In the genomic region with DNA sequence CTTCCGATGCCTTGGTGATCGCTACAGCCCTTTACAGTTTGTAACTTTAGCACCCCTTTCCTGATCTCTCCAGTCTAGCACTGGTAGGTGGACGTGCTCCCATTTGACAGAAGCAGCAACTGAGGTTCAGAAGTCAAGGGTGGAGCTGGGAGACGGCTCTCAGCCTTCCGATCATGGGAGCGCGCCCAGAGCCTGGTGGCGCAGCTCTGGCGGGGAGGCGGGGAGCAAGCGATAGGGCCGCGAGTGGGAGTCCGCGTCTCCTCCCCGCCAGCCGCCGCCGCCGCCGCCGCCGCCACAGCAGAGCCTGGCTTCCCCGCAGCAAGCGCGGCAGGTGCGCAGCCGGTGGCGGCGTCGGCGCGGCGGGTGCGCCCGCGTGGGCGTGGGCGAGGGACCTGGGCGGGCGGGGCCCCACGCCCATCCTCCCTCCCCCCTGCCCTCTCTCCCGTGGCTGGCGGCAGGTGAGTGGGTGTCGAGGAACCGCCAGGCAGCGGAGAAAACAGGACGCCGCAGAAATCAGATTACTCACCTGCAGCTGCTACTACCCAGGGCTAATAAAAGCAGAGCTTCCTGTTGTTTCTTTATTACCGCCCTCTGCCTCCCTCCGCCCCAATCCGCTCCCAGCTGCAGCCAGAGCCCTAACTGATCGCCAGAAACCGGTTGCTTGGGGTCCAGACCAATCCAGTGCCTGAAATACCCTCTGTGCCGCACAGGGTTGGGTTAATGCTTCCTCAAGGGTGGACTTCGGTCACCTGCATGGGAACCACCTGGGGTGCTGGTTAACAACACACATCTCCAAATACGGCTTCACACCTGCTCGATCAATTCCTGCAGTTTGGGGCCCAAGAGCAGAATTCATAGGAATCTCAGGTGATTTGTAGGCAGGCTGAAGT, we compare ENCODE assay signal across 8 cellular contexts.
DNase-seq lines count a peak whose midpoint lies in the region; ATAC-seq, FAIRE-seq and TF ChIP-seq lines count a peak whose summit lies in the region.

No MANE protein-coding gene starts in this region.

- peaks cover 82% of the 10 kb centered on the region for H3K4me1 Mint-ChIP-seq in activated T-cell treated with anti-CD3 and anti-CD28 coated beads, Interleukin-2, amount 50 U/mL, for 72 hours (ENCODE audit: low read depth)

- no peaks in the 10 kb centered on the region for H3K27me3 Mint-ChIP-seq in activated T-cell treated with anti-CD3 and anti-CD28 coated beads, Interleukin-2, amount 50 U/mL, for 72 hours (ENCODE audit: low read depth)

- H3K4me3 ChIP-seq in spleen = peak overlapping the region in 7 of 8 donors; percentile 4 to 60 (median 14)

- peaks cover 3% of the 10 kb centered on the region in 2 donors for H3K9me3 Mint-ChIP-seq in activated T-cell treated with anti-CD3 and anti-CD28 coated beads, Interleukin-2, amount 50 U/mL, for 72 hours

- no peaks in the 10 kb centered on the region for H3K9me3 ChIP-seq in spleen

- peak; percentile 54 for ATAC-seq in HG03064 (IDR thresholded peaks at IDR 0.05; ENCODE audit: low read depth, unreplicated experiment)
- ATAC-seq in activated T-cell treated with anti-CD3 and anti-CD28 coated beads, Interleukin-2, amount 50 U/mL, for 72 hours (replicated peaks in 1 of 2) = peak; percentile 70 to 77
- peak; percentile 70 to 73 for ATAC-seq in left cardiac atrium
- no peak for ATAC-seq in HG02588 (IDR thresholded peaks at IDR 0.05; ENCODE audit: unreplicated experiment)

- DNase-seq in GM12892 (ENCODE audit: insufficient read length) (peak; percentile 71), NCI-H748 treated with DMSO at 0.1 percent for 48 hours (lab: John Stamatoyannopoulos, UW) (peak; percentile 79), left cardiac atrium (peak; percentile 40), spleen (peak; percentile 93), AG08395 (ENCODE audit: low spot score) (no peak)
- peak; percentile 80 to 82 for DNase-seq in activated T-cell treated with anti-CD3 and anti-CD28 coated beads, Interleukin-2, amount 50 U/mL, for 72 hours

- H3K36me3 ChIP-seq in spleen = no peaks in the 10 kb centered on the region

- peaks cover 0 to 27% (median 8%) of the 10 kb centered on the region in 7 donors for H3K27me3 ChIP-seq in spleen (replicated peaks in 1 of 7)

- H3K27ac ChIP-seq in spleen = peak overlapping the region; percentile 54 to 89 (median 76)

- H3K27ac Mint-ChIP-seq in activated T-cell treated with anti-CD3 and anti-CD28 coated beads, Interleukin-2, amount 50 U/mL, for 72 hours = peak overlapping the region; percentile 22

- H3K4me1 ChIP-seq in spleen = peaks cover 6 to 68% (median 23%) of the 10 kb centered on the region in 6 donors

- H3K36me3 Mint-ChIP-seq in activated T-cell treated with anti-CD3 and anti-CD28 coated beads, Interleukin-2, amount 50 U/mL, for 72 hours (ENCODE audit: insufficient read depth in 2 of 2) = peaks cover 2 to 7% of the 10 kb centered on the region in 2 donors

- intact Hi-C loops in left cardiac atrium (cut with DNase I) (loop anchor here in 1 of 2 donors (5.0 kb wide), 1 partner anchor 42 kb away; no protein-coding TSS in a partner anchor), spleen (cut with DNase I; ENCODE audit: low total_unique reads) (no loop called here)

- TF ChIP-seq CTCF in spleen (IDR thresholded peaks at IDR 0.05 in 8 of 11, conservative IDR thresholded peaks at IDR 0.05 in 3 of 11) = no peak

- peak; percentile 69 for FAIRE-seq in GM12892 (lab: Jason Lieb, UNC)

- WGBS in spleen, 5 donors = 6 to 16% (median 10%) methylated on average over 15 to 58 of the region's 58 CpGs

- TF ChIP-seq POLR2A in GM12892 (IDR thresholded peaks at IDR 0.05; ENCODE audit: low read depth, low read length) (peak; percentile 53), spleen (IDR thresholded peaks at IDR 0.05) (peak in 2 of 3 donors; percentile 6 to 17)

- H3K4me3 Mint-ChIP-seq in activated T-cell treated with anti-CD3 and anti-CD28 coated beads, Interleukin-2, amount 50 U/mL, for 72 hours = peak overlapping the region; percentile 64 to 76
